In genomic region chr3:124559650-124560405, GRCh38 we compare ENCODE assay signal across 8 cellular contexts.
DNase-seq lines count a peak whose midpoint lies in the region; ATAC-seq and TF ChIP-seq lines count a peak whose summit lies in the region.

No MANE protein-coding gene starts in this region.

- peak; percentile 87 for TF ChIP-seq CTCF in GM12874 (IDR thresholded peaks at IDR 0.05; ENCODE audit: insufficient read depth, low read depth, low read length)
- TF ChIP-seq CTCF in SK-N-SH (IDR thresholded peaks at IDR 0.05): peak; percentile 94
- TF ChIP-seq CTCF in glutamatergic neuron (IDR thresholded peaks at IDR 0.05; ENCODE audit: partially characterized antibody, unreplicated experiment): peak; percentile 86
- TF ChIP-seq CTCF in parathyroid adenoma (IDR thresholded peaks at IDR 0.05): peak; percentile 93
- TF ChIP-seq CTCF in upper lobe of left lung (IDR thresholded peaks at IDR 0.05): peak; percentile 47 to 71 (median 67)

- peak overlapping the region; percentile 85 for H3K4me2 ChIP-seq in SK-N-SH
- H3K4me2 ChIP-seq in parathyroid adenoma (ENCODE audit: low read length): no peak overlapping the region

- H3K79me2 ChIP-seq in SK-N-SH (ENCODE audit: insufficient read depth) (no peaks in the 10 kb centered on the region), parathyroid adenoma (no peaks in the 10 kb centered on the region)

- no peak overlapping the region for H3K4me3 Mint-ChIP-seq in glutamatergic neuron (ENCODE audit: unreplicated experiment)

- H3K27me3 Mint-ChIP-seq in glutamatergic neuron (ENCODE audit: unreplicated experiment): peaks cover 3% of the 10 kb centered on the region

- no peaks in the 10 kb centered on the region for H3K36me3 ChIP-seq in SK-N-SH (replicated peaks in 1 of 2; ENCODE audit: control insufficient read depth in 1 of 2, insufficient read depth in 2 of 2, low read length in 1 of 2)
- H3K36me3 ChIP-seq in parathyroid adenoma (ENCODE audit: control insufficient read depth, insufficient read depth, low read length): no peaks in the 10 kb centered on the region
- no peaks in the 10 kb centered on the region for H3K36me3 ChIP-seq in upper lobe of left lung

- CTCF ChIA-PET in SK-N-SH (lab: Yijun Ruan, JAX): interaction anchor here (0.7 to 13.3 kb wide), 69 partner anchors 10 to 1025 kb away, joined by 3 to 280 read pairs (median 4); no protein-coding TSS in a partner anchor

- H3K9ac ChIP-seq in SK-N-SH (peak overlapping the region; percentile 26; the same call in 1 of the 2 replicates), parathyroid adenoma (no peak overlapping the region)

- H3K9me2 ChIP-seq in SK-N-SH: no peaks in the 10 kb centered on the region

- H3K36me3 Mint-ChIP-seq in activated naive CD4-positive, alpha-beta T cell treated with anti-CD3 and anti-CD28 coated beads, Interleukin-2, amount 50 U/mL, for 72 hours: no peaks in the 10 kb centered on the region
- no peaks in the 10 kb centered on the region for H3K36me3 Mint-ChIP-seq in glutamatergic neuron (ENCODE audit: unreplicated experiment)

- no peak for TF ChIP-seq POLR2A in upper lobe of left lung (IDR thresholded peaks at IDR 0.05)

- no peaks in the 10 kb centered on the region for H3K9me3 Mint-ChIP-seq in activated naive CD4-positive, alpha-beta T cell treated with anti-CD3 and anti-CD28 coated beads, Interleukin-2, amount 50 U/mL, for 72 hours
- H3K9me3 Mint-ChIP-seq in glutamatergic neuron (ENCODE audit: unreplicated experiment): peaks cover 6% of the 10 kb centered on the region

- H3K9me3 ChIP-seq in SK-N-SH: no peaks in the 10 kb centered on the region
- H3K9me3 ChIP-seq in parathyroid adenoma (ENCODE audit: control insufficient read depth, low read length): no peaks in the 10 kb centered on the region
- no peaks in the 10 kb centered on the region for H3K9me3 ChIP-seq in upper lobe of left lung

- peak; percentile 90 for TF ChIP-seq RAD21 in SK-N-SH (IDR thresholded peaks at IDR 0.05; ENCODE audit: low read length)

- H3K4me3 ChIP-seq in SK-N-SH (ENCODE audit: low read depth in 2 of 2, low read length in 1 of 2) (peak overlapping the region in 1 of 2 experiments; percentile 20; a peak in 1 of 4 replicates), parathyroid adenoma (ENCODE audit: low read depth, low read length) (no peak overlapping the region), upper lobe of left lung (no peak overlapping the region)

- H3K4me1 ChIP-seq in SK-N-SH (ENCODE audit: control insufficient read depth in 1 of 2, insufficient read depth in 2 of 2, low read depth in 1 of 2, low read length in 1 of 2) (peaks cover 26 to 56% of the 10 kb centered on the region in 2 experiments), parathyroid adenoma (peaks cover 12% of the 10 kb centered on the region), upper lobe of left lung (peaks cover 3 to 16% (median 12%) of the 10 kb centered on the region in 4 donors)

- H3F3A ChIP-seq in SK-N-SH (replicated peaks; ENCODE audit: insufficient read depth): peaks cover 39% of the 10 kb centered on the region

- DNase-seq in MV-4-11 (lab: John Stamatoyannopoulos, UW) (peak; percentile 61), SK-N-SH (peak; percentile 78), glutamatergic neuron (peak; percentile 81), upper lobe of left lung (peak in 1 of 2 donors; percentile 73)
- peak in 1 of 2 donors; percentile 69 for DNase-seq in activated naive CD4-positive, alpha-beta T cell treated with anti-CD3 and anti-CD28 coated beads, Interleukin-2, amount 50 U/mL, for 72 hours (ENCODE audit: low spot score in 2 of 2)

- ATAC-seq in activated naive CD4-positive, alpha-beta T cell treated with anti-CD3 and anti-CD28 coated beads, Interleukin-2, amount 50 U/mL, for 72 hours: peak; percentile 59 to 79
- peak; percentile 82 to 88 for ATAC-seq in upper lobe of left lung (ENCODE audit: low FRiP score in 2 of 2)
- no peak for ATAC-seq in HG03469 (IDR thresholded peaks at IDR 0.05; ENCODE audit: unreplicated experiment)

- POLR2A ChIA-PET in SK-N-SH (lab: Yijun Ruan, JAX): no interaction called here

- peak overlapping the region; percentile 94 to 97 for H3K27ac ChIP-seq in SK-N-SH (ENCODE audit: low read depth in 2 of 2, low read length in 1 of 2)
- H3K27ac ChIP-seq in parathyroid adenoma: no peak overlapping the region
- peak overlapping the region in 1 of 4 donors; percentile 23 for H3K27ac ChIP-seq in upper lobe of left lung

- H3K27me3 ChIP-seq in SK-N-SH (ENCODE audit: insufficient read depth) (no peaks in the 10 kb centered on the region), parathyroid adenoma (ENCODE audit: control insufficient read depth, insufficient read depth, low read length) (no peaks in the 10 kb centered on the region), upper lobe of left lung (no peaks in the 10 kb centered on the region)

- 0 out of 2 replicates have a peak, but pooled peaks cover 5% of the 10 kb centered on the region for H4K20me1 ChIP-seq in SK-N-SH (ENCODE audit: insufficient read depth)

- 11% methylated on average over 7 of the region's 8 CpGs for WGBS in SK-N-SH (ENCODE audit: low lambda C conversion rate)
- WGBS in upper lobe of left lung, 2 donors: 24 to 25% methylated on average over 8 of the region's 8 CpGs

- no peak overlapping the region for H3K27ac Mint-ChIP-seq in activated naive CD4-positive, alpha-beta T cell treated with anti-CD3 and anti-CD28 coated beads, Interleukin-2, amount 50 U/mL, for 72 hours
- H3K27ac Mint-ChIP-seq in glutamatergic neuron (ENCODE audit: unreplicated experiment): peak overlapping the region; percentile 2

- TF ChIP-seq EP300 in SK-N-SH (IDR thresholded peaks at IDR 0.05; ENCODE audit: borderline replicate concordance in 1 of 2, low read depth in 1 of 2, low read length in 1 of 2) (no peak), upper lobe of left lung (IDR thresholded peaks at IDR 0.05) (no peak)

- H3K4me1 Mint-ChIP-seq in glutamatergic neuron (ENCODE audit: low read depth, unreplicated experiment): peaks cover 27% of the 10 kb centered on the region

- H2AFZ ChIP-seq in SK-N-SH (ENCODE audit: low read depth) (peak overlapping the region; percentile 19; the same call in 1 of the 2 replicates), parathyroid adenoma (no peak overlapping the region)

TF ChIP-seq in SK-N-SH, 30 proteins besides CTCF, POLR2A, EP300 and RAD21:
- TF ChIP-seq SIN3A (IDR thresholded peaks at IDR 0.05; ENCODE audit: borderline replicate concordance, low read depth, low read length): 0 out of 2 replicates have a peak, but pooled peaks have one; percentile 37
- peak; percentile 7; the same call in 1 of the 2 replicates for TF ChIP-seq MXI1 (IDR thresholded peaks at IDR 0.05; ENCODE audit: low read depth, low read length)
- TF ChIP-seq TEAD4 (IDR thresholded peaks at IDR 0.05; ENCODE audit: borderline replicate concordance, insufficient read depth): peak; percentile 45; the same call in 1 of the 2 replicates
- 0 out of 2 replicates have a peak, but pooled peaks have one; percentile 42 for TF ChIP-seq RFX5 (IDR thresholded peaks at IDR 0.05; ENCODE audit: low read length)
- TF ChIP-seq TCF12 (IDR thresholded peaks at IDR 0.05): no peak
- TF ChIP-seq YY1 (IDR thresholded peaks at IDR 0.05; ENCODE audit: low read depth): no peak
- TF ChIP-seq SMC3 (IDR thresholded peaks at IDR 0.05; ENCODE audit: low read depth, low read length): peak; percentile 65
- no peak for TF ChIP-seq FOXJ3 (CRISPR knock-in tag; IDR thresholded peaks at IDR 0.05)
- TF ChIP-seq ELF1 (IDR thresholded peaks at IDR 0.05): no peak
